Comparison of ENCODE assay signal across 21 cellular contexts in genomic region chr18:5622905-5623304, GRCh38.
"Had no signal": no experiment of that assay in that cellular context is flagged by ENCODE, and none has a peak within 500 bp of the region (broad histone marks: within the 10 kb centered on the region; RNA-seq: fewer than 3 reads in every experiment).

No MANE protein-coding gene starts in this region.

- DNase-seq: KBM-7, MG63, NCI-H1092, NCI-H1105 treated with DMSO at 0.1 percent for 48 hours, NCI-H1417 treated with DMSO at 0.1 percent for 48 hours, NCI-H146, NCI-H1694 treated with DMSO at 0.1 percent for 48 hours, NCI-H1930, NCI-H2081, NCI-H2107, NCI-H2227 treated with DMSO at 0.1 percent for 48 hours, NCI-H510A, NCI-H524 treated with DMSO at 0.1 percent for 48 hours, NCI-H69, NCI-H774, SHP77, SK-N-SH, SW 1271, T-cell had no signal

- H3K9me3 ChIP-seq: MG63, SK-N-SH had no signal

- H3K9ac ChIP-seq: SK-N-SH had no signal

- ATAC-seq: T-cell had no signal

- FAIRE-seq: RCC 7860 had no signal

- H3K27ac ChIP-seq: RWPE1 had no signal

- H3K4me3 ChIP-seq: MG63 had no signal

- H3K4me2 ChIP-seq: SK-N-SH had no signal

- H3K36me3 ChIP-seq: MG63 had no signal
